2 cellular contexts compared by ENCODE assay signal in genomic region chr12:27645671-27646070, GRCh38.
TF ChIP-seq lines count a peak whose summit lies in the region.

No MANE protein-coding gene starts in this region.

TF ChIP-seq in IMR-90, 13 proteins besides CTCF, POLR2A, EP300 and RAD21:
- TF ChIP-seq NFE2L2 (IDR thresholded peaks at IDR 0.05; ENCODE audit: low read depth, low read length) (no peak), MXI1 (IDR thresholded peaks at IDR 0.05; ENCODE audit: borderline replicate concordance, low read depth, low read length) (no peak), ELK1 (IDR thresholded peaks at IDR 0.05; ENCODE audit: borderline replicate concordance, low read depth, low read length) (no peak), CEBPB (IDR thresholded peaks at IDR 0.05; ENCODE audit: low read depth, low read length) (no peak), RCOR1 (IDR thresholded peaks at IDR 0.05; ENCODE audit: insufficient replicate concordance, low read length) (no peak), SMC3 (IDR thresholded peaks at IDR 0.05; ENCODE audit: low read depth, low read length) (no peak), FOS (IDR thresholded peaks at IDR 0.05; ENCODE audit: low read depth, low read length) (no peak), CHD1 (IDR thresholded peaks at IDR 0.05; ENCODE audit: low read depth, low read length) (no peak), RFX5 (IDR thresholded peaks at IDR 0.05; ENCODE audit: low read depth, low read length) (no peak), MAZ (IDR thresholded peaks at IDR 0.05; ENCODE audit: borderline replicate concordance, low read depth, low read length) (no peak), MAFK (IDR thresholded peaks at IDR 0.05; ENCODE audit: low read depth, low read length) (no peak), USF2 (IDR thresholded peaks at IDR 0.05; ENCODE audit: low read depth, low read length) (no peak), BHLHE40 (IDR thresholded peaks at IDR 0.05; ENCODE audit: low read depth, low read length) (no peak)

TF ChIP-seq in endothelial cell of umbilical vein, 7 proteins besides CTCF, POLR2A, EP300 and RAD21:
- TF ChIP-seq GATA2 (IDR thresholded peaks at IDR 0.05; ENCODE audit: insufficient read depth, insufficient read length, low read depth, low read length), result no peak
- TF ChIP-seq POLR2AphosphoS5 (IDR thresholded peaks at IDR 0.05; ENCODE audit: insufficient read depth, low read depth, low read length), result no peak
- TF ChIP-seq FOS (IDR thresholded peaks at IDR 0.05; ENCODE audit: borderline replicate concordance, insufficient read depth, low read length), result no peak
- TF ChIP-seq JUN (IDR thresholded peaks at IDR 0.05; ENCODE audit: borderline replicate concordance, insufficient read depth, insufficient read length, low read depth), result no peak
- TF ChIP-seq EZH2 (IDR thresholded peaks at IDR 0.05; ENCODE audit: borderline replicate concordance, low read depth, low read length, severe bottlenecking), result no peak
- no peak for TF ChIP-seq MAX (IDR thresholded peaks at IDR 0.05; ENCODE audit: insufficient read depth, insufficient read length)
- no peak for TF ChIP-seq MYC (IDR thresholded peaks at IDR 0.05; ENCODE audit: low read depth, low read length)
TF ChIP-seq in endothelial cell of umbilical vein: peak in this region for 0.
